25 cellular contexts compared by ENCODE assay signal in the genomic region with DNA sequence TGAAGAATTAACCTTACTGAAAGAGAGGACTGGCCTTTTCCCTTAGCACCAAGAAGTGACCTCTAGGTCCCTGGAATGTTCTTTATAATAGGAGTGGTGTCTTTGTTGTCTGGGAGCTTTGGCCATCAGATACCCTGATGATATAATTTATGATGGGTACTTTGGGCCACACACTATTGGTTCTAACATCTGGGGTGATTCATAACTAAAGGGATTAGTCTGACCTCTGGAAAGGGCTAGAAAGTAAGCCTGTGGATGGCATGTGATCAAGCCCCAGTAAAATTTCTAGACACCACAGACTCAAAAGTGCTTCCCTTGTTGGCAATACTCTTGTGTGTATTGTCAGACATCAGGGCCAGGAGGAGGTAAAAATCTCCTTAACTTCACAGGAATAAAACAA.
"Had no signal": no experiment of that assay in that cellular context is flagged by ENCODE, and none has a peak within 500 bp of the region (broad histone marks: within the 10 kb centered on the region; RNA-seq: fewer than 3 reads in every experiment).

No MANE protein-coding gene starts in this region.

- H3K27me3 ChIP-seq: breast epithelium, foreskin keratinocyte, ovary, stomach, suprapubic skin, tibial nerve had no signal

- H3K4me1 ChIP-seq: breast epithelium, foreskin keratinocyte, left ventricle myocardium inferior, psoas muscle, stomach, suprapubic skin, tibial nerve had no signal

- DNase-seq: activated CD8-positive, alpha-beta memory T cell treated with anti-CD3 and anti-CD28 coated beads for 24 hours; activated CD8-positive, alpha-beta memory T cell treated with anti-CD3 and anti-CD28 coated beads, Interleukin-2, amount 50 U/mL, for 4 hours; activated naive CD4-positive, alpha-beta T cell; activated T-cell treated with anti-CD3 and anti-CD28 coated beads, Interleukin-2, amount 50 U/mL, for 24 hours; amniotic stem cell; foreskin keratinocyte; left ventricle myocardium inferior; mammary epithelial cell; natural killer cell; ovary; psoas muscle; right cardiac atrium; stomach had no signal

- H3K27ac Mint-ChIP-seq: activated naive CD8-positive, alpha-beta T cell; activated T-cell treated with anti-CD3 and anti-CD28 coated beads, Interleukin-2, amount 50 U/mL, for 24 hours; activated T-helper 17 cell treated with anti-CD3 and anti-CD28 coated beads, Interleukin-2, amount 50 U/mL, for 72 hours; mesothelial cell of epicardium; natural killer cell; stimulated activated memory B cell treated with anti-CD40 and anti-IgM and Interleukin-4, amounts not matched to agents 10 μg/mL and 1 μg/mL and 100 μg/mL, for 72 hours had no signal

- H3K27ac ChIP-seq: breast epithelium, coronary artery, epithelial cell of prostate, foreskin keratinocyte, left ventricle myocardium inferior, ovary, psoas muscle, skin epidermis, stomach, suprapubic skin, tibial nerve, VCaP had no signal

- ATAC-seq: activated CD4-positive, CD25-positive, alpha-beta regulatory T cell treated with anti-CD3 and anti-CD28 coated beads, Interleukin-2, amount 50 U/mL, for 24 hours; activated T-helper 17 cell treated with anti-CD3 and anti-CD28 coated beads, Interleukin-2, amount 50 U/mL, for 72 hours; foreskin keratinocyte; natural killer cell; psoas muscle; right cardiac atrium; stimulated activated memory B cell treated with anti-CD40 and anti-IgM and Interleukin-4, amounts not matched to agents 10 μg/mL and 1 μg/mL and 100 μg/mL, for 72 hours had no signal

- H3K36me3 ChIP-seq: breast epithelium, left ventricle myocardium inferior, ovary, stomach, suprapubic skin, tibial nerve had no signal

- H3K9me3 ChIP-seq: breast epithelium, left ventricle myocardium inferior, ovary, psoas muscle, stomach, suprapubic skin, tibial nerve had no signal

- H3K27me3 Mint-ChIP-seq: activated naive CD8-positive, alpha-beta T cell; activated T-cell treated with anti-CD3 and anti-CD28 coated beads, Interleukin-2, amount 50 U/mL, for 24 hours; activated T-helper 17 cell treated with anti-CD3 and anti-CD28 coated beads, Interleukin-2, amount 50 U/mL, for 72 hours; stimulated activated memory B cell treated with anti-CD40 and anti-IgM and Interleukin-4, amounts not matched to agents 10 μg/mL and 1 μg/mL and 100 μg/mL, for 72 hours had no signal

- H3K4me3 Mint-ChIP-seq: activated naive CD8-positive, alpha-beta T cell; activated T-cell treated with anti-CD3 and anti-CD28 coated beads, Interleukin-2, amount 50 U/mL, for 24 hours; activated T-helper 17 cell treated with anti-CD3 and anti-CD28 coated beads, Interleukin-2, amount 50 U/mL, for 72 hours; mesothelial cell of epicardium; natural killer cell; stimulated activated memory B cell treated with anti-CD40 and anti-IgM and Interleukin-4, amounts not matched to agents 10 μg/mL and 1 μg/mL and 100 μg/mL, for 72 hours had no signal

- H3K36me3 Mint-ChIP-seq: activated naive CD8-positive, alpha-beta T cell; mesothelial cell of epicardium; natural killer cell; stimulated activated memory B cell treated with anti-CD40 and anti-IgM and Interleukin-4, amounts not matched to agents 10 μg/mL and 1 μg/mL and 100 μg/mL, for 72 hours had no signal

- H3K4me1 Mint-ChIP-seq: activated T-helper 17 cell treated with anti-CD3 and anti-CD28 coated beads, Interleukin-2, amount 50 U/mL, for 72 hours; mesothelial cell of epicardium; natural killer cell; stimulated activated memory B cell treated with anti-CD40 and anti-IgM and Interleukin-4, amounts not matched to agents 10 μg/mL and 1 μg/mL and 100 μg/mL, for 72 hours had no signal

- H3K9me3 Mint-ChIP-seq: mesothelial cell of epicardium had no signal

- H3K4me3 ChIP-seq: breast epithelium, coronary artery, left ventricle myocardium inferior, ovary, psoas muscle, skin epidermis, stomach, suprapubic skin, tibial nerve had no signal
